19 cellular contexts compared by ENCODE assay signal in the genomic region with DNA sequence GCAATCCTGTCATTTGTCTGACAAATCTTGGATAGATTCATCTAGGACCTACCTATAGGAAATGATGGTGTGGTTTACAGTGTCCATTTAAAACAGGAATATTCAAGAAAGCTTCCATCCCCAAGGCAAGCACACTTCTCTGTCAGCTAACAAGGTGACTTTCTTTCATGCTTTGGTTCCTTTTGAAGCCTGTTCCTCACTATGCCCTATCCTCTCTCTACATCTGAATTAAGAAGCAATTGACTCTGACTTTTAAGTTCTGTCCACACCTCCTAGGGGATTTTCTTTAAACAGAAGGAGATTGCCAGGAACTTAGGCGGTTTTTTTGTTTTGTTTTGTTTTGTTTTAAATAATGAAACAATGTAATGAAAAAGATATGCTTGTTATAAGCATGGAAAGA.
"Had no signal": no experiment of that assay in that cellular context is flagged by ENCODE, and none has a peak within 500 bp of the region (broad histone marks: within the 10 kb centered on the region; RNA-seq: fewer than 3 reads in every experiment).

No MANE protein-coding gene starts in this region.

- H3K4me3 ChIP-seq: MG63, SJSA1, SK-N-MC had no signal

- DNase-seq: KBM-7, MG63, NCI-H1092 treated with DMSO at 0.1 percent for 48 hours, NCI-H1436, NCI-H187, NCI-H2029, NCI-H2081 treated with DMSO at 0.1 percent for 48 hours, NCI-H2171 treated with DMSO at 0.1 percent for 48 hours, NCI-H345, NCI-H524, NCI-H526 treated with DMSO at 0.1 percent for 48 hours, NCI-H748 treated with DMSO at 0.1 percent for 48 hours, Right ventricle myocardium superior, RPMI8226, SIG-M5, SW 1271, T-cell had no signal

- H3K27me3 Mint-ChIP-seq: T-cell had no signal

- ATAC-seq: T-cell had no signal

- H3K27me3 ChIP-seq: MG63, SJSA1 had no signal

- H3K9me3 ChIP-seq: MG63, SJSA1 had no signal

- H3K4me1 Mint-ChIP-seq: T-cell had no signal

- H3K27ac Mint-ChIP-seq: T-cell had no signal

- H3K4me1 ChIP-seq: SJSA1 had no signal

- H3K4me3 Mint-ChIP-seq: T-cell had no signal

- H3K36me3 ChIP-seq: MG63, SJSA1 had no signal
